In genomic region chr17:47611372-47612350, GRCh38 we compare ENCODE assay signal across 17 cellular contexts. TPM values are rescaled to one million over a fixed set of nuclear protein-coding genes. Genes with fewer than 3 reads are reported as not detected.
DNase-seq lines count a peak whose midpoint lies in the region; ATAC-seq and TF ChIP-seq lines count a peak whose summit lies in the region.
"Had no signal": no experiment of that assay in that cellular context is flagged by ENCODE, and none has a peak within 500 bp of the region (broad histone marks: within the 10 kb centered on the region; RNA-seq: fewer than 3 reads in every experiment).

No MANE protein-coding gene starts in this region.

- H3K4me3 ChIP-seq in PC-3 (ENCODE audit: low read length) (no peak overlapping the region), fibroblast of villous mesenchyme (ENCODE audit: low read depth, low read length) (no peak overlapping the region)
- H3K4me3 ChIP-seq: coronary artery, pancreas, upper lobe of right lung had no signal

- no peaks in the 10 kb centered on the region for H3K27me3 ChIP-seq in PC-3 (ENCODE audit: low read length)
- H3K27me3 ChIP-seq: pancreas, upper lobe of right lung had no signal

- H2AFZ ChIP-seq in PC-3 (ENCODE audit: low read length) = no peak overlapping the region

- H3K36me3 Mint-ChIP-seq in activated naive CD8-positive, alpha-beta T cell = peaks cover 6% of the 10 kb centered on the region
- peaks cover 16% of the 10 kb centered on the region for H3K36me3 Mint-ChIP-seq in activated naive CD8-positive, alpha-beta T cell treated with anti-CD3 and anti-CD28 coated beads for 36 hours

- no peak overlapping the region for H3K9ac ChIP-seq in PC-3 (ENCODE audit: low read length)

- DNase-seq in activated naive CD8-positive, alpha-beta T cell treated with anti-CD3 and anti-CD28 coated beads for 36 hours = no peak
- DNase-seq in PC-3 = peak; percentile 59
- DNase-seq in fibroblast of villous mesenchyme (ENCODE audit: low read depth) = peak; percentile 57
- DNase-seq in RKO (ENCODE audit: low spot score) = no peak
- DNase-seq in AG20443 (ENCODE audit: low spot score) = no peak
- no peak for DNase-seq in NCI-H2171 (lab: John Stamatoyannopoulos, UW)
- DNase-seq: aorta; GDM1; NCI-H187; NCI-H510A treated with DMSO at 0.1 percent for 48 hours; pancreas; stimulated activated naive CD4-positive, alpha-beta T cell; upper lobe of right lung had no signal

- ATAC-seq in PC-3 (peak; percentile 82), GM21515 (IDR thresholded peaks at IDR 0.05; ENCODE audit: unreplicated experiment) (no peak)
- ATAC-seq: Panc1, upper lobe of right lung had no signal

- H3K4me3 Mint-ChIP-seq in activated naive CD8-positive, alpha-beta T cell = no peak overlapping the region
- no peak overlapping the region for H3K4me3 Mint-ChIP-seq in activated naive CD8-positive, alpha-beta T cell treated with anti-CD3 and anti-CD28 coated beads for 36 hours

- H3F3A ChIP-seq in PC-3 (ENCODE audit: low read length, unreplicated experiment) = peaks cover 10% of the 10 kb centered on the region

- H3K27ac ChIP-seq in PC-3 (ENCODE audit: low read length) = peak overlapping the region; percentile 38
- H3K27ac ChIP-seq: pancreas, upper lobe of right lung had no signal

- H3K4me1 ChIP-seq in PC-3 (ENCODE audit: insufficient read depth, low read length) = peaks cover 18% of the 10 kb centered on the region
- H3K4me1 ChIP-seq: upper lobe of right lung had no signal

- no peaks in the 10 kb centered on the region for H3K9me3 ChIP-seq in PC-3 (ENCODE audit: low read length)
- H3K9me3 ChIP-seq: pancreas, upper lobe of right lung had no signal

- CTCF ChIA-PET in PC-3 (lab: Charles Lee) = no interaction called here

- no peaks in the 10 kb centered on the region for H3K4me1 Mint-ChIP-seq in activated naive CD8-positive, alpha-beta T cell (ENCODE audit: low read depth)
- H3K4me1 Mint-ChIP-seq in activated naive CD8-positive, alpha-beta T cell treated with anti-CD3 and anti-CD28 coated beads for 36 hours = no peaks in the 10 kb centered on the region

- H3K9me2 ChIP-seq in PC-3 (replicated peaks; ENCODE audit: low read length) = no peaks in the 10 kb centered on the region

- H4K20me1 ChIP-seq in PC-3 (ENCODE audit: low read length) = no peaks in the 10 kb centered on the region

- H3K27ac Mint-ChIP-seq in activated naive CD8-positive, alpha-beta T cell = peak overlapping the region; percentile 46
- H3K27ac Mint-ChIP-seq in activated naive CD8-positive, alpha-beta T cell treated with anti-CD3 and anti-CD28 coated beads for 36 hours = no peak overlapping the region

- H3K9me3 Mint-ChIP-seq in activated naive CD8-positive, alpha-beta T cell (ENCODE audit: low read depth) = no peaks in the 10 kb centered on the region
- no peaks in the 10 kb centered on the region for H3K9me3 Mint-ChIP-seq in activated naive CD8-positive, alpha-beta T cell treated with anti-CD3 and anti-CD28 coated beads for 36 hours

- intact Hi-C loops in PC-3 (cut with micrococcal nuclease) = loop anchor here (5.0 kb wide), 1 partner anchor 289 kb away; the partner anchor contains the start of gene EFCAB13

- TF ChIP-seq CTCF in PC-3 (conservative IDR thresholded peaks at IDR 0.05; ENCODE audit: low read depth, low read length) (no peak), fibroblast of villous mesenchyme (IDR thresholded peaks at IDR 0.05; ENCODE audit: insufficient read depth, low read depth, low read length) (no peak)

- peaks cover 47% of the 10 kb centered on the region for H3K36me3 ChIP-seq in PC-3 (ENCODE audit: low read depth, low read length)

- BruUV-seq in PC-3 (replicated peaks; lab: Mats Ljungman, UMichigan) = no TSS peak

- H3K4me2 ChIP-seq in PC-3 (ENCODE audit: low read length) = peak overlapping the region; percentile 32

- H3K79me2 ChIP-seq in PC-3 (ENCODE audit: low read length) = no peaks in the 10 kb centered on the region

- POLR2A ChIA-PET in PC-3 (lab: Charles Lee; ENCODE audit: unreplicated experiment) = no interaction called here

- H3K27me3 Mint-ChIP-seq in activated naive CD8-positive, alpha-beta T cell = no peaks in the 10 kb centered on the region
- no peaks in the 10 kb centered on the region for H3K27me3 Mint-ChIP-seq in activated naive CD8-positive, alpha-beta T cell treated with anti-CD3 and anti-CD28 coated beads for 36 hours

RNA-seq across cellular contexts. Expression of gene KPNB1, which starts 38.1 kb away (rescaled TPM):
- 100 to 1,000 TPM; 886 to 911 TPM for total RNA-seq in activated naive CD8-positive, alpha-beta T cell treated with anti-CD3 and anti-CD28 coated beads for 36 hours
- total RNA-seq in PC-3 (2014; rRNA removed) = 390 and 437 TPM in 2 replicates
- 325 and 443 TPM in 2 replicates for total RNA-seq in fibroblast of villous mesenchyme

Comparison
In these comparisons a context has a peak if more than half of its experiments do, and no peak if none do; other contexts are left out.
1. DNase-seq: peak in PC-3 (single experiment) and fibroblast of villous mesenchyme (single experiment); none in activated naive CD8-positive, alpha-beta T cell treated with anti-CD3 and anti-CD28 coated beads for 36 hours (single experiment), RKO (single experiment), AG20443 (single experiment) and NCI-H2171 (single experiment).